8 cellular contexts compared by ENCODE assay signal in the genomic region with DNA sequence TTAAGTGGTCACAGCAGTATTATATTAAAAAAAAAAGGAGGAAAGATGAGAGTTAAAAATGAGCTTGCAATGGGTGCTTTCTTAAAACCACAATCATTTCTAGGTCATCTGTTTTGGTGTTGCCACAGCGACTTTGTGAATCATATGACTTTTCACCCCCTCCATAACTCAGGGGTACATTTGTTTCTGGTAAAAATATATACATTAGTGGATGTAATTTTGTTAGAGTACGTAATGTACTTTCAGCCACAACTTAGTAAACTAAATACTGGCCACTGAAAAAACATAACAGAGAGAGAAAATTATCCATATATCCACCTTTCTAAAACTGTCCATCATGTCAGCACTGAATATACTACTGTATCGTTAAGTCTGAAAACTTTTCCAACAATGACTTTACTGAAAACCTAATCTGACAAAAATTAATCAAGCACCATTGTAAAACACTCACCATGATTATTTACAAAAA. TPM values are rescaled to one million over a fixed set of nuclear protein-coding genes. Genes with fewer than 3 reads are reported as not detected.
DNase-seq lines count a peak whose midpoint lies in the region; ATAC-seq, FAIRE-seq and TF ChIP-seq lines count a peak whose summit lies in the region.

No MANE protein-coding gene starts in this region.

- peaks cover 76% of the 10 kb centered on the region for H4K20me1 ChIP-seq in Loucy (ENCODE audit: insufficient read depth, low read length, poor library complexity, severe bottlenecking)

- H3K4me1 ChIP-seq in Loucy (ENCODE audit: insufficient read depth, low read length, poor library complexity, severe bottlenecking) (peaks cover 70% of the 10 kb centered on the region), breast epithelium (peaks cover 0 to 4% of the 10 kb centered on the region in 2 donors)

- FAIRE-seq in HTR-8/SVneo (lab: Jason Lieb, UNC): no peak

- H3F3A ChIP-seq in Loucy (ENCODE audit: low read depth): peaks cover 8% of the 10 kb centered on the region; the same call in 1 of the 2 replicates

- peak overlapping the region; percentile 80 to 90 for H3K27ac ChIP-seq in breast epithelium

- H3K9ac ChIP-seq in Loucy (ENCODE audit: low read depth, low read length, poor library complexity, severe bottlenecking): peak overlapping the region; percentile 85

- H3K79me2 ChIP-seq in Loucy (ENCODE audit: insufficient read depth, low read length): peaks cover 95% of the 10 kb centered on the region

- TF ChIP-seq POLR2A in breast epithelium (IDR thresholded peaks at IDR 0.05): no peak

- H3K9me2 ChIP-seq in Loucy (replicated peaks; ENCODE audit: low read depth, low read length): no peaks in the 10 kb centered on the region

- TF ChIP-seq CTCF in Loucy (conservative IDR thresholded peaks at IDR 0.05; ENCODE audit: low read length) (no peak), breast epithelium (IDR thresholded peaks at IDR 0.05) (no peak)

- DNase-seq in breast epithelium (ENCODE audit: low spot score in 2 of 2) (no peak), pons (ENCODE audit: low spot score) (peak; percentile 32), inferior parietal cortex (ENCODE audit: extremely low spot score) (no peak), HTR-8/SVneo (ENCODE audit: insufficient read length, low spot score) (no peak), HPDE6-E6E7 (ENCODE audit: extremely low spot score) (no peak)

- peak overlapping the region; percentile 75 for H3K4me3 ChIP-seq in Loucy (ENCODE audit: low read length, poor library complexity, severe bottlenecking)
- peak overlapping the region; percentile 43 to 65 (median 45) for H3K4me3 ChIP-seq in breast epithelium

- ATAC-seq in GM18907 (IDR thresholded peaks at IDR 0.05; ENCODE audit: unreplicated experiment) (peak; percentile 44), GM19452 (IDR thresholded peaks at IDR 0.05; ENCODE audit: unreplicated experiment) (no peak)

- no peaks in the 10 kb centered on the region for H3K9me3 ChIP-seq in Loucy (ENCODE audit: insufficient read depth, low read depth, low read length)
- H3K9me3 ChIP-seq in breast epithelium: no peaks in the 10 kb centered on the region

- H3K36me3 ChIP-seq in Loucy (ENCODE audit: insufficient read depth, low read length) (peaks cover 21% of the 10 kb centered on the region), breast epithelium (no peaks in the 10 kb centered on the region)

- no peaks in the 10 kb centered on the region for H3K27me3 ChIP-seq in Loucy (ENCODE audit: insufficient read depth, low read length, poor library complexity, severe bottlenecking)
- no peaks in the 10 kb centered on the region for H3K27me3 ChIP-seq in breast epithelium

- H2AFZ ChIP-seq in Loucy (ENCODE audit: low read length): no peak overlapping the region

- intact Hi-C loops in breast epithelium (cut with DNase I; ENCODE audit: low total_unique reads): no loop called here

- H3K4me2 ChIP-seq in Loucy (ENCODE audit: low read depth, low read length, poor library complexity, severe bottlenecking): peak overlapping the region; percentile 77

RNA-seq across cellular contexts. Expression of a gene that starts 3.4 kb away (rescaled TPM):
- total RNA-seq in breast epithelium: 10 to 100 TPM; 80.8 to 99.2 (median 89.8) TPM
